In genomic region chr4:158327525-158327924, GRCh38 we compare ENCODE assay signal across 16 cellular contexts.
DNase-seq lines count a peak whose midpoint lies in the region; ATAC-seq and TF ChIP-seq lines count a peak whose summit lies in the region.
"Had no signal": no experiment of that assay in that cellular context is flagged by ENCODE, and none has a peak within 500 bp of the region (broad histone marks: within the 10 kb centered on the region; RNA-seq: fewer than 3 reads in every experiment).

No MANE protein-coding gene starts in this region.

- peak; percentile 99 for ATAC-seq in GM23338
- no peak for ATAC-seq in GM18861 (IDR thresholded peaks at IDR 0.05; ENCODE audit: unreplicated experiment)
- ATAC-seq in upper lobe of right lung, result no peak
- ATAC-seq in natural killer cell treated with Interleukin-12 subunit alpha and Interleukin-12 subunit beta and Interleukin-15 and Interleukin-18, amount 100 ng/mL, for 72 hours, result no peak
- no peak for ATAC-seq in sciatic nerve
- ATAC-seq: T-cell had no signal

- no peaks in the 10 kb centered on the region for H3F3A ChIP-seq in GM23338 (replicated peaks; ENCODE audit: low read depth)

- H3K27me3 ChIP-seq in GM23338 (ENCODE audit: insufficient read depth) (no peaks in the 10 kb centered on the region), mammary epithelial cell (ENCODE audit: insufficient read depth, low read length) (no peaks in the 10 kb centered on the region), upper lobe of right lung (no peaks in the 10 kb centered on the region)
- H3K27me3 ChIP-seq: cardiac muscle cell, testis had no signal

- H3K79me2 ChIP-seq in GM23338 (replicated peaks; ENCODE audit: insufficient read depth) (no peaks in the 10 kb centered on the region), mammary epithelial cell (ENCODE audit: insufficient read depth, low read length) (no peaks in the 10 kb centered on the region)

- dilution Hi-C loops in mammary epithelial cell (cut with HindIII; ENCODE audit: low sequenced_read_pairs), result loop anchor here (5.0 kb wide), 1 partner anchor 50 kb away; no protein-coding TSS in a partner anchor

- peaks cover 5% of the 10 kb centered on the region; the same call in 2 of the 3 replicates for H3K9me3 Mint-ChIP-seq in GM23338
- peaks cover 3% of the 10 kb centered on the region for H3K9me3 Mint-ChIP-seq in natural killer cell treated with Interleukin-12 subunit alpha and Interleukin-12 subunit beta and Interleukin-15 and Interleukin-18, amount 100 ng/mL, for 72 hours
- H3K9me3 Mint-ChIP-seq: T-cell had no signal

- BruUV-seq in mammary epithelial cell (replicated peaks; lab: Mats Ljungman, UMichigan), result no TSS peak

- H3K9me3 ChIP-seq in mammary epithelial cell (replicated peaks; ENCODE audit: insufficient read depth, low read length) (peaks cover 2% of the 10 kb centered on the region), upper lobe of right lung (no peaks in the 10 kb centered on the region)
- H3K9me3 ChIP-seq: testis had no signal

- H3K27ac Mint-ChIP-seq in GM23338, result peak overlapping the region; percentile 32; the same call in 1 of the 2 replicates
- no peak overlapping the region for H3K27ac Mint-ChIP-seq in natural killer cell treated with Interleukin-12 subunit alpha and Interleukin-12 subunit beta and Interleukin-15 and Interleukin-18, amount 100 ng/mL, for 72 hours
- H3K27ac Mint-ChIP-seq: activated B cell treated with CpG ODN at 0.5 μM for 24 hours, T-cell had no signal

- intact Hi-C loops in mammary epithelial cell (cut with micrococcal nuclease) (no loop called here), upper lobe of right lung (cut with DNase I) (no loop called here), sciatic nerve (cut with DNase I) (no loop called here)

- H3K4me1 ChIP-seq in GM23338 (ENCODE audit: insufficient read depth) (no peaks in the 10 kb centered on the region), mammary epithelial cell (ENCODE audit: insufficient read depth, low read length) (no peaks in the 10 kb centered on the region), upper lobe of right lung (no peaks in the 10 kb centered on the region)
- H3K4me1 ChIP-seq: testis had no signal

- DNase-seq in GM23338 (ENCODE audit: low spot score), result peak; percentile 73
- DNase-seq in NCI-H526 (lab: John Stamatoyannopoulos, UW), result peak; percentile 53 to 54
- peak; percentile 30 for DNase-seq in mammary epithelial cell
- peak; percentile 29 for DNase-seq in left kidney (ENCODE audit: low read depth, low spot score)
- DNase-seq in upper lobe of right lung, result no peak
- DNase-seq in natural killer cell treated with Interleukin-12 subunit alpha and Interleukin-12 subunit beta and Interleukin-15 and Interleukin-18, amount 100 ng/mL, for 72 hours (ENCODE audit: low spot score), result no peak
- DNase-seq in sciatic nerve (ENCODE audit: low spot score), result no peak
- DNase-seq: activated B cell treated with CpG ODN at 0.5 μM for 24 hours; Calu3; effector CD8-positive, alpha-beta T cell; NCI-H2107; T-cell; testis had no signal

- WGBS in mammary epithelial cell (ENCODE audit: low coverage, missing lambda C conversion rate), result 15% methylated on average over 5 of the region's 5 CpGs

- H3K4me3 ChIP-seq in GM23338 (no peak overlapping the region), mammary epithelial cell (replicated peaks in 1 of 3; ENCODE audit: insufficient read depth in 1 of 3, low read depth in 2 of 3, low read length in 3 of 3) (peak overlapping the region in 1 of 3 experiments; percentile 17), upper lobe of right lung (no peak overlapping the region)
- H3K4me3 ChIP-seq: cardiac muscle cell, smooth muscle cell, testis had no signal

- H2AFZ ChIP-seq in GM23338 (no peak overlapping the region), mammary epithelial cell (ENCODE audit: low read depth, low read length) (peak overlapping the region; percentile 77)

- peak overlapping the region; percentile 19; the same call in 1 of the 3 replicates for H3K4me3 Mint-ChIP-seq in GM23338
- no peak overlapping the region for H3K4me3 Mint-ChIP-seq in natural killer cell treated with Interleukin-12 subunit alpha and Interleukin-12 subunit beta and Interleukin-15 and Interleukin-18, amount 100 ng/mL, for 72 hours
- H3K4me3 Mint-ChIP-seq: activated B cell treated with CpG ODN at 0.5 μM for 24 hours, T-cell had no signal

- H3K27ac ChIP-seq in GM23338 (ENCODE audit: low read depth) (no peak overlapping the region), mammary epithelial cell (ENCODE audit: insufficient read depth, low read depth, low read length) (no peak overlapping the region), upper lobe of right lung (no peak overlapping the region)
- H3K27ac ChIP-seq: cardiac muscle cell, testis had no signal

- no peaks in the 10 kb centered on the region for H3K36me3 ChIP-seq in GM23338 (ENCODE audit: insufficient read depth)
- H3K36me3 ChIP-seq in mammary epithelial cell (ENCODE audit: insufficient read depth, low read length), result no peaks in the 10 kb centered on the region
- no peaks in the 10 kb centered on the region for H3K36me3 ChIP-seq in upper lobe of right lung
- H3K36me3 ChIP-seq: cardiac muscle cell had no signal

- H3K4me2 ChIP-seq in GM23338 (no peak overlapping the region), mammary epithelial cell (ENCODE audit: insufficient read depth, low read depth, low read length) (peak overlapping the region; percentile 18)
- H3K4me2 ChIP-seq: smooth muscle cell had no signal

- in situ Hi-C loops in mammary epithelial cell (cut with MboI; ENCODE audit: low sequenced_read_pairs in 2 of 2), result no loop called here

- no peak for TF ChIP-seq CTCF in GM23338 (conservative IDR thresholded peaks at IDR 0.05; ENCODE audit: low read depth in 2 of 2)
- TF ChIP-seq CTCF in mammary epithelial cell (conservative IDR thresholded peaks at IDR 0.05 in 1 of 2, IDR thresholded peaks at IDR 0.05 in 1 of 2; ENCODE audit: extremely low read depth in 1 of 2, insufficient read depth in 1 of 2, low read depth in 1 of 2, low read length in 2 of 2), result no peak
- TF ChIP-seq CTCF in upper lobe of right lung (IDR thresholded peaks at IDR 0.05), result no peak

- H3K9me2 ChIP-seq in GM23338 (ENCODE audit: insufficient read depth), result no peaks in the 10 kb centered on the region

- H3K9ac ChIP-seq in mammary epithelial cell (ENCODE audit: insufficient read depth, low read length), result no peak overlapping the region

- H3K36me3 Mint-ChIP-seq in GM23338 (ENCODE audit: low read depth), result no peaks in the 10 kb centered on the region
- H3K36me3 Mint-ChIP-seq in natural killer cell treated with Interleukin-12 subunit alpha and Interleukin-12 subunit beta and Interleukin-15 and Interleukin-18, amount 100 ng/mL, for 72 hours, result no peaks in the 10 kb centered on the region
- H3K36me3 Mint-ChIP-seq: T-cell had no signal

- CTCF ChIA-PET in mammary epithelial cell (lab: Charles Lee; ENCODE audit: low non-redundant PET), result interaction anchor here (0.6 kb wide), 1 partner anchor 44 kb away, joined by 5 read pairs; no protein-coding TSS in a partner anchor

- no peaks in the 10 kb centered on the region for H3K27me3 Mint-ChIP-seq in GM23338 (ENCODE audit: insufficient read depth, low read depth, poor library complexity)
- H3K27me3 Mint-ChIP-seq in natural killer cell treated with Interleukin-12 subunit alpha and Interleukin-12 subunit beta and Interleukin-15 and Interleukin-18, amount 100 ng/mL, for 72 hours, result no peaks in the 10 kb centered on the region
- H3K27me3 Mint-ChIP-seq: activated B cell treated with CpG ODN at 0.5 μM for 24 hours, T-cell had no signal

- H4K20me1 ChIP-seq in GM23338 (replicated peaks; ENCODE audit: insufficient read depth) (no peaks in the 10 kb centered on the region), mammary epithelial cell (ENCODE audit: insufficient read depth, low read length) (no peaks in the 10 kb centered on the region)

- peaks cover 7% of the 10 kb centered on the region for H3K4me1 Mint-ChIP-seq in GM23338
- no peaks in the 10 kb centered on the region for H3K4me1 Mint-ChIP-seq in natural killer cell treated with Interleukin-12 subunit alpha and Interleukin-12 subunit beta and Interleukin-15 and Interleukin-18, amount 100 ng/mL, for 72 hours (ENCODE audit: low read depth in 2 of 2)
- H3K4me1 Mint-ChIP-seq: activated B cell treated with CpG ODN at 0.5 μM for 24 hours, T-cell had no signal

TF ChIP-seq in GM23338, 12 proteins besides CTCF, POLR2A, EP300 and RAD21 (continues in another document):
- TF ChIP-seq ETS1 (IDR thresholded peaks at IDR 0.05) (no peak), ZNF331 (CRISPR knock-in tag; IDR thresholded peaks at IDR 0.05; ENCODE audit: low read depth) (no peak), ZNF114 (CRISPR knock-in tag; IDR thresholded peaks at IDR 0.05) (no peak), STAT1 (IDR thresholded peaks at IDR 0.05; ENCODE audit: unreplicated experiment) (no peak), JUNB (IDR thresholded peaks at IDR 0.05; ENCODE audit: unreplicated experiment) (no peak), CREB1 (CRISPR knock-in tag; IDR thresholded peaks at IDR 0.05; ENCODE audit: low read depth) (no peak)

Comparison
In these comparisons a context has a peak if more than half of its experiments do, and no peak if none do; other contexts are left out.
1. DNase-seq: peak in GM23338 (single experiment), NCI-H526 (2 of 2), mammary epithelial cell (single experiment) and left kidney (single experiment); none in upper lobe of right lung (single experiment), natural killer cell treated with Interleukin-12 subunit alpha and Interleukin-12 subunit beta and Interleukin-15 and Interleukin-18, amount 100 ng/mL, for 72 hours (single experiment) and sciatic nerve (single experiment).